2 cellular contexts compared by ENCODE assay signal in the genomic region with DNA sequence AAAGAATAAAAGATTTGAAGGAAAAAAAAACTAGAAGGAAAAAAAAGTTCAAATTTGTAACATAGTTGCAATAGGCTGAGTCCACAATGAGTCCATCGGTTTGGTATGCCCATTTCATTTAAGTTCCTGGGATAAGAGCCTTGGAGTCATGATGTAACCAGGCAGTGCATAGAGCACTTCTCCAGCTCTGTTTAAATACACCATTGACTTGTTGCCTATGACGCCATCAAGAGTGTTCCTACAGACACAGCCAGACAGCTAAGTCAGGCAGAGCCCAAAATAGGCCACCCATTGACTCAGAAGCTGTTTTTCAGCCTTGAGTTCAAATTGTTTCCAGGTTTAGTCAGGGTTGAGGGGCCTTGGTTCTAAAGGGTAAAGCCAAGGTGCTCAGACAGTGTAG.
TF ChIP-seq lines count a peak whose summit lies in the region.

No MANE protein-coding gene starts in this region.

TF ChIP-seq in HCT116, 20 proteins besides CTCF, POLR2A, EP300 and RAD21 (continued from another document):
- TF ChIP-seq, protein P1, sequence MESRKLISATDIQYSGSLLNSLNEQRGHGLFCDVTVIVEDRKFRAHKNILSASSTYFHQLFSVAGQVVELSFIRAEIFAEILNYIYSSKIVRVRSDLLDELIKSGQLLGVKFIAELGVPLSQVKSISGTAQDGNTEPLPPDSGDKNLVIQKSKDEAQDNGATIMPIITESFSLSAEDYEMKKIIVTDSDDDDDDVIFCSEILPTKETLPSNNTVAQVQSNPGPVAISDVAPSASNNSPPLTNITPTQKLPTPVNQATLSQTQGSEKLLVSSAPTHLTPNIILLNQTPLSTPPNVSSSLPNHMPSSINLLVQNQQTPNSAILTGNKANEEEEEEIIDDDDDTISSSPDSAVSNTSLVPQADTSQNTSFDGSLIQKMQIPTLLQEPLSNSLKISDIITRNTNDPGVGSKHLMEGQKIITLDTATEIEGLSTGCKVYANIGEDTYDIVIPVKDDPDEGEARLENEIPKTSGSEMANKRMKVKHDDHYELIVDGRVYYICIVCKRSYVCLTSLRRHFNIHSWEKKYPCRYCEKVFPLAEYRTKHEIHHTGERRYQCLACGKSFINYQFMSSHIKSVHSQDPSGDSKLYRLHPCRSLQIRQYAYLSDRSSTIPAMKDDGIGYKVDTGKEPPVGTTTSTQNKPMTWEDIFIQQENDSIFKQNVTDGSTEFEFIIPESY (IDR thresholded peaks at IDR 0.05; ENCODE audit: extremely low read depth, insufficient replicate concordance, low read length) = no peak
TF ChIP-seq in HCT116: peak in this region for 4.

TF ChIP-seq in WTC11, 78 proteins besides CTCF, POLR2A, EP300 and RAD21 (continued from another document):
- TF ChIP-seq, protein P2, sequence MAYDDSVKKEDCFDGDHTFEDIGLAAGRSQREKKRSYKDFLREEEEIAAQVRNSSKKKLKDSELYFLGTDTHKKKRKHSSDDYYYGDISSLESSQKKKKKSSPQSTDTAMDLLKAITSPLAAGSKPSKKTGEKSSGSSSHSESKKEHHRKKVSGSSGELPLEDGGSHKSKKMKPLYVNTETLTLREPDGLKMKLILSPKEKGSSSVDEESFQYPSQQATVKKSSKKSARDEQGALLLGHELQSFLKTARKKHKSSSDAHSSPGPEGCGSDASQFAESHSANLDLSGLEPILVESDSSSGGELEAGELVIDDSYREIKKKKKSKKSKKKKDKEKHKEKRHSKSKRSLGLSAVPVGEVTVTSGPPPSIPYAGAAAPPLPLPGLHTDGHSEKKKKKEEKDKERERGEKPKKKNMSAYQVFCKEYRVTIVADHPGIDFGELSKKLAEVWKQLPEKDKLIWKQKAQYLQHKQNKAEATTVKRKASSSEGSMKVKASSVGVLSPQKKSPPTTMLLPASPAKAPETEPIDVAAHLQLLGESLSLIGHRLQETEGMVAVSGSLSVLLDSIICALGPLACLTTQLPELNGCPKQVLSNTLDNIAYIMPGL (CRISPR knock-in tag; IDR thresholded peaks at IDR 0.05) = no peak
- TF ChIP-seq ETV6 (CRISPR knock-in tag; IDR thresholded peaks at IDR 0.05) = no peak
